Comparison of ENCODE assay signal across 8 cellular contexts in the genomic region with DNA sequence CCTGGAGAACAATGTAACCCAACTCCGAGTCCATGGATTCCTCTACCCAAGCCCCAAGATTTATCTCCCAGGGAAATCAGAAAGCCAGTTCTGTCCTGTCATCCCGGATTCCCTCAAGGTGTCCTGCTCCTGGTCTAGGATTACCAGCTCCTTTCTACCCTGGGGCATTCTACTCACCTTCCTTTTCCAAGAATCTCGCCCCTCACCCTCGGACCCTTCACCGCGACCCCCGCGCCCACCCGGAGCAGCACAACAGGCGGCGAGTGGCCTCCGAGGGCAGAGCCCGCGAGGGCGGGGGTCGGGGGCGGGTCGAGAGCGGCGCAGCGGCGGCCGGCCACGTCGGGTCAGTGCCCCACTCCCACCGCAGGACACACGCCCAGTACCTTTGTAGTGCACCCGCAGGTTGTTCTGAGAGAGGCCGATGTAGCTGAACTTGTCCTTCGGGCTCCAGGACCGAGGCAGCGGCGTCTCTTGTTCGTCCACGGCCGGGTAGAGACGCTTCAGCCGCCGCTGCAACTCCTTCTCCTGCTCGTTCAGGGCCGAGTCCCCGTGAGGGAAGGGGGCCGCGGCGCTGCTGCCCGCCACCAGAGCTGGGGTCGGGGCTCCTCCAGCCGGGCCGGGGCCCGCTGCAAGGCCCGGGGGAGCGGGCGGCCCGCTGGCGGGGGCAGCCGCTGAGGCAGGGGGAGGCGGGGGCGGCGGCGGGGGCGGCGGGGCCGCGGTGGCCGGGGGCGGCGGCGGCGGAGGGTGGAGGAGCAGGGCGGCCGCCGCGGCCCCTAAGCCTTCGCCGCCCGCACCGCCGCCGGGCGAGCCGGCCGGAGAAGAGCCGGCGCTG. TPM values are rescaled to one million over a fixed set of nuclear protein-coding genes. Genes with fewer than 3 reads are reported as not detected.
A peak's percentile ranks its signal among the peaks of the same experiment; 100 is the strongest.
DNase-seq lines count a peak whose midpoint lies in the region; ATAC-seq and TF ChIP-seq lines count a peak whose summit lies in the region.

No MANE protein-coding gene starts in this region.

- WGBS in hepatocyte (ENCODE audit: low lambda C conversion rate, missing lambda C conversion rate): 2% methylated on average over 26 of the region's 84 CpGs

- peaks cover 27% of the 10 kb centered on the region for H4K20me1 ChIP-seq in hepatocyte (ENCODE audit: insufficient read depth, poor library complexity, severe bottlenecking)

- DNase-seq in AG04450 (ENCODE audit: low read depth, low spot score) (no peak), SJSA1 (ENCODE audit: low read depth in 1 of 2, low spot score in 2 of 2) (peak in 1 of 2 experiments; percentile 44), ascending aorta (ENCODE audit: low spot score in 2 of 2) (peak in 1 of 2 donors; percentile 68), hepatocyte (ENCODE audit: low spot score) (peak; percentile 65), retina (peak; percentile 88), SKM-1 (lab: John Stamatoyannopoulos, UW; ENCODE audit: unreplicated experiment) (no peak)

- peak overlapping the region; percentile 78 for H3K4me3 ChIP-seq in AG04450 (ENCODE audit: low read depth, low read length)
- H3K4me3 ChIP-seq in SJSA1: peak overlapping the region; percentile 98
- peak overlapping the region; percentile 91 to 95 for H3K4me3 ChIP-seq in ascending aorta
- peak overlapping the region; percentile 94 for H3K4me3 ChIP-seq in hepatocyte

- ATAC-seq in GM18909 (IDR thresholded peaks at IDR 0.05; ENCODE audit: poor library complexity, unreplicated experiment) (peak; percentile 17), HG03159 (IDR thresholded peaks at IDR 0.05; ENCODE audit: unreplicated experiment) (peak; percentile 15)

- TF ChIP-seq CTCF in AG04450 (IDR thresholded peaks at IDR 0.05; ENCODE audit: low read depth, low read length): no peak
- no peak for TF ChIP-seq CTCF in ascending aorta (IDR thresholded peaks at IDR 0.05)
- TF ChIP-seq CTCF in hepatocyte (IDR thresholded peaks at IDR 0.05; ENCODE audit: poor library complexity): no peak

- H3K79me2 ChIP-seq in hepatocyte: peaks cover 54% of the 10 kb centered on the region

- intact Hi-C loops in ascending aorta (cut with DNase I): loop anchor here (1.0 to 2.0 kb wide), 4 partner anchors 57 to 104 kb away; a partner anchor contains a TSS

- CTCF ChIA-PET in AG04450 (lab: Charles Lee): interaction anchor here (1.0 to 2.9 kb wide), 5 partner anchors 10 to 86 kb away, joined by 3 to 14 read pairs (median 6); no protein-coding TSS in a partner anchor

- H3K36me3 ChIP-seq in SJSA1: peaks cover 8% of the 10 kb centered on the region
- peaks cover 0 to 4% of the 10 kb centered on the region in 2 donors for H3K36me3 ChIP-seq in ascending aorta
- no peaks in the 10 kb centered on the region for H3K36me3 ChIP-seq in hepatocyte (replicated peaks; ENCODE audit: insufficient read depth, low read depth)

- H3K9me3 ChIP-seq in AG04450 (ENCODE audit: control insufficient read depth, insufficient read depth, low read length): peaks cover 2% of the 10 kb centered on the region; the same call in 1 of the 2 replicates
- H3K9me3 ChIP-seq in SJSA1 (replicated peaks): 0 out of 2 replicates have a peak, but pooled peaks cover 2% of the 10 kb centered on the region
- H3K9me3 ChIP-seq in ascending aorta: no peaks in the 10 kb centered on the region
- no peaks in the 10 kb centered on the region for H3K9me3 ChIP-seq in hepatocyte (ENCODE audit: low read depth)

- no peaks in the 10 kb centered on the region for H3K9me2 ChIP-seq in hepatocyte (replicated peaks; ENCODE audit: insufficient read depth)

- H3K4me1 ChIP-seq in SJSA1 (replicated peaks) (peaks cover 12% of the 10 kb centered on the region), ascending aorta (peaks cover 0 to 25% of the 10 kb centered on the region in 2 donors), hepatocyte (ENCODE audit: insufficient read depth) (peaks cover 15% of the 10 kb centered on the region)

- H3K27ac ChIP-seq in AG04450 (ENCODE audit: low read depth, low read length) (no peak overlapping the region), SJSA1 (peak overlapping the region; percentile 91), ascending aorta (peak overlapping the region; percentile 95 to 100), hepatocyte (peak overlapping the region; percentile 98)

- peak overlapping the region; percentile 86 for H3K4me2 ChIP-seq in hepatocyte

- POLR2A ChIA-PET in AG04450 (lab: Yijun Ruan, JAX): interaction anchor here (1.1 to 1.2 kb wide), 2 partner anchors 15 to 136 kb away, joined by 3 read pairs; a partner anchor contains a TSS

- H2AFZ ChIP-seq in hepatocyte: peak overlapping the region; percentile 26

- H3K27me3 ChIP-seq in AG04450 (ENCODE audit: control insufficient read depth, insufficient read depth, low read length) (no peaks in the 10 kb centered on the region), SJSA1 (replicated peaks) (no peaks in the 10 kb centered on the region), ascending aorta (no peaks in the 10 kb centered on the region), hepatocyte (no peaks in the 10 kb centered on the region)

RNA-seq across cellular contexts. Expression of a gene that starts 0.9 kb away (rescaled TPM):
- polyA plus RNA-seq in AG04450 (2011; rRNA removed) (37.7 and 38.2 TPM in 2 replicates), hepatocyte (20.1 and 24.2 TPM in 2 replicates)
- polyA minus RNA-seq in AG04450 (2011; rRNA and poly(A)+ RNA removed): 25.0 and 38.6 TPM in 2 replicates
- total RNA-seq in SJSA1 (2014; rRNA removed; shearing (Covaris generic)): 24.0 and 38.5 TPM in 2 replicates
- total RNA-seq in ascending aorta (26.3 TPM), hepatocyte (28.6 and 36.1 TPM in 2 replicates)

Comparison
In these comparisons a context has a peak if more than half of its experiments do, and no peak if none do; other contexts are left out.
1. DNase-seq: peak in hepatocyte (single experiment) and retina (single experiment); none in AG04450 (single experiment) and SKM-1 (single experiment).
2. Peak in every context shown above with its lines, with median percentiles within 50 percentile points of each other: H3K4me3 ChIP-seq.